Comparison of ENCODE assay signal across 13 cellular contexts in genomic region chr14:68363401-68363800, GRCh38.
A peak's percentile ranks its signal among the peaks of the same experiment; 100 is the strongest.
DNase-seq lines count a peak whose midpoint lies in the region; ATAC-seq and TF ChIP-seq lines count a peak whose summit lies in the region.
"Had no signal": no experiment of that assay in that cellular context is flagged by ENCODE, and none has a peak within 500 bp of the region (broad histone marks: within the 10 kb centered on the region; RNA-seq: fewer than 3 reads in every experiment).

No MANE protein-coding gene starts in this region.

- ATAC-seq in WTC11, result peak; percentile 67
- ATAC-seq in HG02798 (IDR thresholded peaks at IDR 0.05; ENCODE audit: poor library complexity, unreplicated experiment), result no peak

- no peaks in the 10 kb centered on the region for H3K27me3 ChIP-seq in iPS-20b (ENCODE audit: insufficient read depth, low read length)
- no peaks in the 10 kb centered on the region for H3K27me3 ChIP-seq in spleen (replicated peaks in 1 of 7)

- H3K9me3 Mint-ChIP-seq in WTC11, result no peaks in the 10 kb centered on the region
- H3K9me3 Mint-ChIP-seq: activated CD4-positive, alpha-beta T cell treated with anti-CD3 and anti-CD28 coated beads, Interleukin-2, amount 10 ng/mL, durations not matched to agents 24 days and 14 days; natural killer cell had no signal

- intact Hi-C loops in spleen (cut with DNase I; ENCODE audit: low total_unique reads), result loop anchor here (10.0 kb wide), 1 partner anchor 99 kb away; no protein-coding TSS in a partner anchor

- peak overlapping the region; percentile 94 for H3K27ac Mint-ChIP-seq in WTC11
- H3K27ac Mint-ChIP-seq: activated CD4-positive, alpha-beta T cell treated with anti-CD3 and anti-CD28 coated beads, Interleukin-2, amount 10 ng/mL, durations not matched to agents 24 days and 14 days; natural killer cell had no signal

- peaks cover 5% of the 10 kb centered on the region; the same call in 1 of the 2 replicates for H3K27me3 Mint-ChIP-seq in WTC11 (ENCODE audit: low read depth)
- H3K27me3 Mint-ChIP-seq: activated CD4-positive, alpha-beta T cell treated with anti-CD3 and anti-CD28 coated beads, Interleukin-2, amount 10 ng/mL, durations not matched to agents 24 days and 14 days had no signal

- peak overlapping the region; percentile 75 for H3K4me3 Mint-ChIP-seq in WTC11
- H3K4me3 Mint-ChIP-seq: activated CD4-positive, alpha-beta T cell treated with anti-CD3 and anti-CD28 coated beads, Interleukin-2, amount 10 ng/mL, durations not matched to agents 24 days and 14 days; natural killer cell had no signal

- H3K9ac ChIP-seq in iPS-20b (ENCODE audit: low read depth, low read length), result peak overlapping the region; percentile 75
- H3K9ac ChIP-seq: KMS-11 had no signal

- no peaks in the 10 kb centered on the region for H3K36me3 Mint-ChIP-seq in WTC11
- H3K36me3 Mint-ChIP-seq: natural killer cell had no signal

- CTCF ChIA-PET in HEK293 (lab: Yijun Ruan, JAX), result no interaction called here
- CTCF ChIA-PET in WTC11 (lab: Charles Lee), result interaction anchor here (0.9 to 2.9 kb wide), 13 partner anchors 11 to 481 kb away, joined by 3 to 15 read pairs (median 5); no protein-coding TSS in a partner anchor

- H3K27ac ChIP-seq in HEK293 (ENCODE audit: extremely low read depth, low read depth, low read length) (no peak overlapping the region), iPS-20b (ENCODE audit: low read length) (no peak overlapping the region), spleen (peak overlapping the region in 7 of 8 donors; percentile 38 to 85 (median 66))
- H3K27ac ChIP-seq: KMS-11 had no signal

- TF ChIP-seq CTCF in HEK293 (tag by site-specific recombination; IDR thresholded peaks at IDR 0.05), result no peak
- TF ChIP-seq CTCF in WTC11 (IDR thresholded peaks at IDR 0.05), result no peak
- TF ChIP-seq CTCF in spleen (IDR thresholded peaks at IDR 0.05 in 8 of 11, conservative IDR thresholded peaks at IDR 0.05 in 3 of 11), result no peak

- peaks cover 4% of the 10 kb centered on the region for H3K4me1 ChIP-seq in HEK293 (ENCODE audit: control insufficient read depth, insufficient read depth, low read length)
- H3K4me1 ChIP-seq in iPS-20b (ENCODE audit: insufficient read depth, low read length), result peaks cover 18% of the 10 kb centered on the region
- peaks cover 27 to 94% (median 63%) of the 10 kb centered on the region in 6 donors for H3K4me1 ChIP-seq in spleen

- H3K9me3 ChIP-seq in HEK293 (ENCODE audit: control insufficient read depth, insufficient read depth, low read depth, low read length) (no peaks in the 10 kb centered on the region), iPS-20b (ENCODE audit: insufficient read depth, low read depth, low read length) (no peaks in the 10 kb centered on the region), spleen (no peaks in the 10 kb centered on the region)

- POLR2A ChIA-PET in HEK293 (lab: Yijun Ruan, JAX), result no interaction called here
- POLR2A ChIA-PET in WTC11 (lab: Charles Lee), result no interaction called here

- H3K36me3 ChIP-seq in HEK293 (ENCODE audit: control insufficient read depth in 2 of 2, insufficient read depth in 1 of 2, low read length in 2 of 2) (no peaks in the 10 kb centered on the region), iPS-20b (ENCODE audit: insufficient read depth, low read depth, low read length) (no peaks in the 10 kb centered on the region), spleen (no peaks in the 10 kb centered on the region)

- no peak overlapping the region for H3K4me3 ChIP-seq in HEK293 (ENCODE audit: low read depth, low read length)
- peak overlapping the region; percentile 66 for H3K4me3 ChIP-seq in iPS-20b (ENCODE audit: low read length)
- H3K4me3 ChIP-seq in spleen, result no peak overlapping the region

- peaks cover 45% of the 10 kb centered on the region for H3K4me1 Mint-ChIP-seq in WTC11

- 68 to 86% (median 72%) methylated on average over 10 of the region's 10 CpGs for WGBS in spleen, 5 donors

- DNase-seq in WTC11 (ENCODE audit: low spot score), result peak; percentile 47
- no peak for DNase-seq in spleen
- no peak for DNase-seq in NK-92 (lab: John Stamatoyannopoulos, UW; ENCODE audit: unreplicated experiment)
- DNase-seq in NAMALWA (ENCODE audit: low spot score), result no peak
- DNase-seq in activated CD4-positive, CD25-positive, alpha-beta regulatory T cell treated with anti-CD3 and anti-CD28 coated beads, Interleukin-2, amount 50 U/mL, for 72 hours, result no peak
- DNase-seq: activated CD4-positive, alpha-beta T cell treated with anti-CD3 and anti-CD28 coated beads, Interleukin-2, amount 10 ng/mL, durations not matched to agents 24 days and 14 days; natural killer cell; OCI-M1; stimulated activated CD4-positive, alpha-beta T cell treated with anti-CD3 and anti-CD28 coated beads, Interleukin-4, amount 100 ng/mL, for 4 hours had no signal

- no peak for TF ChIP-seq POLR2A in spleen (IDR thresholded peaks at IDR 0.05)

TF ChIP-seq in HEK293, 187 proteins besides CTCF, POLR2A, EP300 and RAD21:
- TF ChIP-seq ZNF2 (tag by site-specific recombination; IDR thresholded peaks at IDR 0.05), result no peak
- TF ChIP-seq ZNF624 (tag by site-specific recombination; IDR thresholded peaks at IDR 0.05), result no peak
- TF ChIP-seq ZNF561 (tag by site-specific recombination; IDR thresholded peaks at IDR 0.05; ENCODE audit: borderline replicate concordance), result 0 out of 2 replicates have a peak, but pooled peaks have one; percentile 37
- peak; percentile 68 for TF ChIP-seq ZFHX2 (tag by site-specific recombination; conservative IDR thresholded peaks at IDR 0.05)
- peak; percentile 44 for TF ChIP-seq EGR2 (tag by site-specific recombination; IDR thresholded peaks at IDR 0.05; ENCODE audit: low read depth)
- no peak for TF ChIP-seq ZNF211 (tag by site-specific recombination; IDR thresholded peaks at IDR 0.05; ENCODE audit: low read depth)
- no peak for TF ChIP-seq ZNF837 (tag by site-specific recombination; IDR thresholded peaks at IDR 0.05)

TF ChIP-seq in WTC11, 78 proteins besides CTCF, POLR2A, EP300 and RAD21:
- TF ChIP-seq JUN (CRISPR knock-in tag; IDR thresholded peaks at IDR 0.05) (no peak), MAX (CRISPR knock-in tag; IDR thresholded peaks at IDR 0.05) (peak; percentile 15; the same call in 1 of the 2 replicates), RORB (CRISPR knock-in tag; IDR thresholded peaks at IDR 0.05) (no peak)

Comparison
In these comparisons a context has a peak if more than half of its experiments do, and no peak if none do; other contexts are left out.
1. H3K27ac ChIP-seq: peak in spleen (7 of 8); none in HEK293 (single experiment) and iPS-20b (single experiment).